ENCODE assay signal across 13 cellular contexts in the genomic region with DNA sequence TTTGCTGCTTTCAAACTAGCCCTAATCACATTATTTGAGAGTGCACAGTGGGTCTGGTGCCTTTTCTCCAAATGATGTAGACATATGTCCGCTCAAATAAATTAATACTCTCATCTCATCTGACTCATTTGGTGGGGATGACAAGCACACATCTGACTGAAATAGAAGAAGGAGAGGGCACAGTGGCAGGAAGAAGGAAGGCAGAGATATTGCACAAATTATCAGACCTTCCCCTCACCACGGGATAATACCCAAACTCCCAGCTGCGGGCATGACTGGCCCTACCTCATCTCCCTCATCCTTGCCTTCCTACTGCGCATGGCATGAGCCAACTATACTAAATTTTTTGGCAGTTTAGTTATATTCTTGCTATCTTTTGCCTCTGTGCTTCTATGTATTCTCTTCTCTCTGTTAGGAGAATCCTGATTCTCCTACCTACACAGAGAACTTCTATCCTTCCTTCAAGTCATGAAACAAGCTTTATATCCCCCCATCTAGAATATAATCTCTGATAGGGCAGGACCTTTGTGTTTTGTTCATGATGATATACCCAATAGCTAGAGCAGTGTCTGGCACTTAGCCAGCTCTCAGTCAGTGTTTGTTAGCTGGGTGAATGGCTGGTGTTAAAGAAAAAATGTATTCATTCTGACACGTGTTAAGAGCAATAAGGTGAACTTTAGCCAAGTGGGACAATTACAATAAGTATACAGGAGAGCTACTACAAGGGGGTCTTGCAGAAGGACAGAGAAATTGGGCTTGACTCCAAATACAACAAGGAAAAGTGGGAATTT. TPM values are rescaled to one million over a fixed set of nuclear protein-coding genes. Genes with fewer than 3 reads are reported as not detected.
DNase-seq lines count a peak whose midpoint lies in the region.
"Had no signal": no experiment of that assay in that cellular context is flagged by ENCODE, and none has a peak within 500 bp of the region (broad histone marks: within the 10 kb centered on the region; RNA-seq: fewer than 3 reads in every experiment).

No MANE protein-coding gene starts in this region.

- DNase-seq in NCI-H146 treated with DMSO at 0.1 percent for 48 hours (lab: John Stamatoyannopoulos, UW; ENCODE audit: unreplicated experiment) (peak; percentile 2), NCI-H146 (lab: John Stamatoyannopoulos, UW) (no peak), NCI-H1105 (lab: John Stamatoyannopoulos, UW) (peak; percentile 29), astrocyte of the hippocampus (ENCODE audit: low read depth, low spot score) (peak; percentile 4), renal cortical epithelial cell (ENCODE audit: low read depth) (peak; percentile 15), inferior parietal cortex (ENCODE audit: extremely low spot score) (no peak), iPS-NIHi7 (ENCODE audit: extremely low spot score) (no peak)
- no peak for DNase-seq in activated CD4-positive, alpha-beta T cell treated with anti-CD3 and anti-CD28 coated beads for 4 hours
- DNase-seq: activated CD8-positive, alpha-beta T cell treated with anti-CD3 and anti-CD28 coated beads, Interleukin-2, amount 10 ng/mL, durations not matched to agents 7 days and 5 days; activated effector memory CD4-positive, alpha-beta T cell treated with Interleukin-2 at 50 U/mL for 16 hours; aorta; mesendoderm; RPMI8226 had no signal

RNA-seq across cellular contexts. Expression of a gene that starts 34.1 kb away (rescaled TPM):
- total RNA-seq in renal cortical epithelial cell, result 31.2 and 38.2 TPM in 2 replicates

Comparison
In these comparisons a context has a peak if more than half of its experiments do, and no peak if none do; other contexts are left out.
1. DNase-seq: peak in NCI-H146 treated with DMSO at 0.1 percent for 48 hours (single experiment), NCI-H1105 (single experiment), astrocyte of the hippocampus (single experiment) and renal cortical epithelial cell (single experiment); none in NCI-H146 (single experiment), activated CD4-positive, alpha-beta T cell treated with anti-CD3 and anti-CD28 coated beads for 4 hours (0 of 2), inferior parietal cortex (single experiment) and iPS-NIHi7 (single experiment).